8 cellular contexts compared by ENCODE assay signal in the genomic region with DNA sequence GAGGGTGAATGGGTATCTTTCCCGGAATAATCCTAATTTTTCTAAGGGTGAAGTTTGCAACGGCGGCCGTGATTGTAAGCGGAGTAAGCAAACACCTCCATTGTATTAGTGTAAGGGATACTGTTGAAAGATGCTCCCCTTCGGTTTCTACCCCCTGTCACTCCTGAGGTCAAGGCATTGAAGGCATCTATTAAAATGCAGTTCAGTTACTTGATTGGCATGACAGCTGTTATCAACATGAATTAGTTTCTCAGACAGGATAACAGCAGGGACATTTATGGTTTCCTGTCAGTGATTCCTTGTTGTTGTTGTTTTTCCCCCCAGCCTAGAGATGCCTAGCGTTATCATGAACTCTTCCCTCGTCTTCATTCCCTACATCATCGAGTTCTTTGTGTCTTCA. TPM values are rescaled to one million over a fixed set of nuclear protein-coding genes. Genes with fewer than 3 reads are reported as not detected.
DNase-seq lines count a peak whose midpoint lies in the region; ATAC-seq, FAIRE-seq and TF ChIP-seq lines count a peak whose summit lies in the region.

No MANE protein-coding gene starts in this region.

- H3K36me3 ChIP-seq in GM12878 (ENCODE audit: control insufficient read depth in 2 of 2, insufficient read depth in 2 of 2, low read length in 1 of 2): no peaks in the 10 kb centered on the region
- no peaks in the 10 kb centered on the region for H3K36me3 ChIP-seq in mesodermal cell (ENCODE audit: control insufficient read depth, insufficient read depth, low read length)

- FAIRE-seq in GM12878 (lab: Jason Lieb, UNC): no peak

- WGBS in GM12878 (ENCODE audit: insufficient coverage, insufficient replicate concordance, low lambda C conversion rate, missing lambda C conversion rate): 26% methylated on average over 9 of the region's 9 CpGs
- WGBS in mesodermal cell (ENCODE audit: insufficient coverage in 2 of 2), 2 experiments: 45% methylated on average over 2 of the region's 9 CpGs; no CpG with 5 or more reads in 1 of the 2 experiments

- DNase-seq in AG04449 (ENCODE audit: low read depth, low spot score) (no peak), GM12878 (ENCODE audit: low read depth, low spot score) (no peak), HCEC 1CT (no peak), AG08395 (ENCODE audit: low spot score) (no peak), NCI-H187 (lab: John Stamatoyannopoulos, UW) (no peak)
- DNase-seq in effector CD8-positive, alpha-beta T cell (lab: John Stamatoyannopoulos, UW): no peak

- peak overlapping the region; percentile 69 for H3K4me2 ChIP-seq in GM12878 (ENCODE audit: control insufficient read depth, insufficient read depth)

- H3K9me3 ChIP-seq in GM12878 (replicated peaks; ENCODE audit: control insufficient read depth, insufficient read depth, low read length) (no peaks in the 10 kb centered on the region), mesodermal cell (ENCODE audit: control insufficient read depth, low read length) (no peaks in the 10 kb centered on the region)

- intact Hi-C loops in GM12878 (cut with micrococcal nuclease; ENCODE audit: unreplicated experiment): no loop called here

- TF ChIP-seq CTCF in AG04449 (IDR thresholded peaks at IDR 0.05; ENCODE audit: insufficient read depth, low read length, missing control alignments): no peak
- TF ChIP-seq CTCF in GM12878 (IDR thresholded peaks at IDR 0.05 in 2 of 3, conservative IDR thresholded peaks at IDR 0.05 in 1 of 3; ENCODE audit: control insufficient read depth in 2 of 3, extremely low read depth in 1 of 3, insufficient read depth in 1 of 3, low read depth in 3 of 3, low read length in 3 of 3): no peak

- TF ChIP-seq RAD21 in GM12878 (IDR thresholded peaks at IDR 0.05; ENCODE audit: insufficient read depth, low read depth, low read length): no peak

- no peak for TF ChIP-seq EP300 in GM12878 (IDR thresholded peaks at IDR 0.05; ENCODE audit: borderline replicate concordance in 1 of 2, control insufficient read depth in 1 of 2, low read depth in 2 of 2, low read length in 2 of 2)

- peak; percentile 10 for ATAC-seq in HG02973 (IDR thresholded peaks at IDR 0.05; ENCODE audit: unreplicated experiment)
- ATAC-seq in GM12878: peak; percentile 16; the same call in 2 of the 3 replicates

- H3K79me2 ChIP-seq in GM12878 (ENCODE audit: control insufficient read depth, insufficient read depth, low read length): no peaks in the 10 kb centered on the region

- TSS peak; percentile 68 for BruUV-seq in GM12878 (replicated peaks; lab: Mats Ljungman, UMichigan)

- no peaks in the 10 kb centered on the region for H3K27me3 ChIP-seq in GM12878 (replicated peaks in 1 of 2; ENCODE audit: control insufficient read depth in 2 of 2, insufficient read depth in 2 of 2, low read length in 1 of 2)

- CTCF ChIA-PET in AG04449 (lab: Yijun Ruan, JAX) (interaction anchor here (1.0 kb wide), 1 partner anchor 10 kb away, joined by 4 read pairs; no protein-coding TSS in a partner anchor), GM12878 (lab: Yijun Ruan, JAX) (no interaction called here)

- H3K4me1 ChIP-seq in GM12878 (ENCODE audit: control insufficient read depth, insufficient read depth, low read length) (no peaks in the 10 kb centered on the region), mesodermal cell (ENCODE audit: control insufficient read depth, insufficient read depth, low read length, poor library complexity, severe bottlenecking) (peaks cover 9% of the 10 kb centered on the region)

- POLR2A ChIA-PET in AG04449 (lab: Yijun Ruan, JAX) (no interaction called here), GM12878 (lab: Charles Lee) (interaction anchor here (0.6 kb wide), 1 partner anchor 563 kb away, joined by 5 read pairs; a partner anchor contains a TSS)

- peak overlapping the region; percentile 78 for H3K4me3 ChIP-seq in AG04449 (ENCODE audit: low read depth, low read length)
- H3K4me3 ChIP-seq in GM12878: peak overlapping the region; percentile 67
- peak overlapping the region; percentile 55 for H3K4me3 ChIP-seq in mesodermal cell (ENCODE audit: extremely low read depth, insufficient read depth, low read length, poor library complexity, severe bottlenecking)

- no peak for TF ChIP-seq POLR2A in GM12878 (IDR thresholded peaks at IDR 0.05; ENCODE audit: low read depth, low read length)

- H3K27ac ChIP-seq in GM12878 (ENCODE audit: control insufficient read depth, insufficient read depth) (peak overlapping the region; percentile 60; the same call in 1 of the 2 replicates), mesodermal cell (ENCODE audit: low read depth, low read length, severe bottlenecking) (peak overlapping the region; percentile 66)

- peak overlapping the region; percentile 87; the same call in 1 of the 2 replicates for H2AFZ ChIP-seq in GM12878 (ENCODE audit: control insufficient read depth, low read depth, low read length)

- H3K9ac ChIP-seq in GM12878 (ENCODE audit: control insufficient read depth, insufficient read depth, low read length): peak overlapping the region; percentile 67

- SMC1A ChIA-PET in GM12878 (lab: Charles Lee; ENCODE audit: uncharacterized antibody, unreplicated experiment): no interaction called here

- in situ Hi-C loops in GM12878 (cut with MboI): no loop called here

- RAD21 ChIA-PET in GM12878 (lab: Charles Lee; ENCODE audit: unreplicated experiment): no interaction called here

- no peaks in the 10 kb centered on the region for H4K20me1 ChIP-seq in GM12878 (ENCODE audit: control insufficient read depth, insufficient read depth)

RNA-seq across cellular contexts. Expression of a gene that starts 0.6 kb away (rescaled TPM):
- total RNA-seq in GM12878 (2013; cell fraction: nucleolus; rRNA removed): 19.3 and 25.3 TPM in 2 replicates
- 7.6 and 11.3 TPM in 2 replicates for total RNA-seq in GM12878 (2014; rRNA removed)
- total RNA-seq in GM12878 (2014; rRNA removed; fragmentation: Illumina TruSeq; extraction: Trizol): 8.7 and 10.5 TPM in 2 replicates
- 7.7 and 8.9 TPM in 2 replicates for total RNA-seq in GM12878 (2021)
- polyA plus RNA-seq in GM12878 (2011; ENCODE audit: low read depth): 9.8 TPM
- 13.4 and 20.8 TPM in 2 replicates for polyA plus RNA-seq in GM12878 (2011; rRNA removed)
- polyA plus RNA-seq in GM12878 (2011; cell fraction: cytosol; rRNA removed): 4.9 and 5.1 TPM in 2 replicates
- polyA plus RNA-seq in GM12878 (2011; cell fraction: nucleus; rRNA removed): 22.5 and 23.8 TPM in 2 replicates
- 8.9 and 12.5 TPM in 2 replicates for polyA plus RNA-seq in GM12878 (2012)
- polyA plus RNA-seq in GM12878 (2014; fragmentation: Illumina TruSeq; extraction: Trizol): 10.9 and 14.2 TPM in 2 replicates
- 10 to 100 TPM; 14.5 to 16.7 TPM for polyA plus RNA-seq in GM12878 (2014; fragmentation: Nextera tagmentation; extraction: Ambion mirVana)
- polyA plus RNA-seq in GM12878 (2014; rRNA removed): 11.7 and 14.6 TPM in 2 replicates
- 10 to 100 TPM; 16.4 to 17.0 TPM for polyA plus RNA-seq in GM12878 (2016; fragmentation: Nextera tagmentation; extraction: Ambion mirVana)
- 8.0 and 8.8 TPM in 2 replicates for polyA minus RNA-seq in GM12878 (2011; rRNA and poly(A)+ RNA removed)
- polyA minus RNA-seq in GM12878 (2011; cell fraction: cytosol; rRNA and poly(A)+ RNA removed): 1.9 and 2.5 TPM in 2 replicates
- polyA minus RNA-seq in GM12878 (2011; cell fraction: nucleus; rRNA and poly(A)+ RNA removed): 6.8 and 7.3 TPM in 2 replicates
- polyA plus RNA-seq in mesodermal cell (2013, experiment 1 of 2): 20.2 TPM
- polyA plus RNA-seq in mesodermal cell (2013, experiment 2 of 2): 20.0 TPM

RNA-seq across cellular contexts. Expression of a gene that starts 45.2 kb away (rescaled TPM):
- not detected in 2 replicates for total RNA-seq in GM12878 (2013; cell fraction: nucleolus; rRNA removed)
- not detected in 2 replicates for total RNA-seq in GM12878 (2014; rRNA removed)
- not detected in 2 replicates for total RNA-seq in GM12878 (2014; rRNA removed; fragmentation: Illumina TruSeq; extraction: Trizol)
- not detected in 2 replicates for total RNA-seq in GM12878 (2021)
- polyA plus RNA-seq in GM12878 (2011; ENCODE audit: low read depth): not detected
- not detected in 2 replicates for polyA plus RNA-seq in GM12878 (2011; rRNA removed)
- not detected in 2 replicates for polyA plus RNA-seq in GM12878 (2011; cell fraction: cytosol; rRNA removed)
- polyA plus RNA-seq in GM12878 (2011; cell fraction: nucleus; rRNA removed): not detected in 2 replicates
- polyA plus RNA-seq in GM12878 (2012): not detected in 2 replicates
- polyA plus RNA-seq in GM12878 (2014; fragmentation: Illumina TruSeq; extraction: Trizol): not detected in 2 replicates
- polyA plus RNA-seq in GM12878 (2014; fragmentation: Nextera tagmentation; extraction: Ambion mirVana): not detected
- not detected in 2 replicates for polyA plus RNA-seq in GM12878 (2014; rRNA removed)
- polyA plus RNA-seq in GM12878 (2016; fragmentation: Nextera tagmentation; extraction: Ambion mirVana): not detected
- polyA minus RNA-seq in GM12878 (2011; rRNA and poly(A)+ RNA removed): not detected in 2 replicates
- polyA minus RNA-seq in GM12878 (2011; cell fraction: cytosol; rRNA and poly(A)+ RNA removed): not detected in 2 replicates
- not detected in 2 replicates for polyA minus RNA-seq in GM12878 (2011; cell fraction: nucleus; rRNA and poly(A)+ RNA removed)
- polyA plus RNA-seq in mesodermal cell (2013, experiment 1 of 2): not detected
- polyA plus RNA-seq in mesodermal cell (2013, experiment 2 of 2): not detected
